19 cellular contexts compared by ENCODE assay signal in the genomic region with DNA sequence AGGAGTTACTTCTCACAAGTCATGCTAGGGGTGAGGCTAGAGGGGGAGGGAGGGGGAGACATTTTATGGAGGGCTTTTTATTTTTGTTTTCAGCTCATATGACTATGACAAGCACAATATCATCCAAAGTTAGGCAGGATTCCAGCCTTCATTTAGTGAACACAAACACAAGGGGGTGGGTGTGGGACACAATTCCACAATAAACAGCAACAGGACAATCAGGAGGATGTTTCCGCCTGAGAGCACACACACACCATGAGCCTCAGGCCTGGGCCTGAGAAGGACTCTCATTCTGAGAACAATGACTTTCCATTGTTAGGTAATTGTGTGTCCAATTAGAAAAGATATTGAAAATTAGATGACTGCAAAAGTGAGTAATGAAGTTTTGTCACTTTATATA.
A peak's percentile ranks its signal among the peaks of the same experiment; 100 is the strongest.
DNase-seq lines count a peak whose midpoint lies in the region; ATAC-seq and TF ChIP-seq lines count a peak whose summit lies in the region.
"Had no signal": no experiment of that assay in that cellular context is flagged by ENCODE, and none has a peak within 500 bp of the region (broad histone marks: within the 10 kb centered on the region; RNA-seq: fewer than 3 reads in every experiment).

No MANE protein-coding gene starts in this region.

- TF ChIP-seq POLR2A in esophagus squamous epithelium (IDR thresholded peaks at IDR 0.05) = no peak

- H3K4me1 Mint-ChIP-seq in activated T-cell treated with anti-CD3 and anti-CD28 coated beads, Interleukin-2, amount 50 U/mL, for 72 hours (ENCODE audit: low read depth) = peaks cover 70% of the 10 kb centered on the region
- peaks cover 47% of the 10 kb centered on the region for H3K4me1 Mint-ChIP-seq in activated T-cell treated with anti-CD3 and anti-CD28 coated beads, Interleukin-2, amount 50 U/mL, for 4 hours (ENCODE audit: low read depth)
- peaks cover 23% of the 10 kb centered on the region for H3K4me1 Mint-ChIP-seq in stimulated activated memory B cell treated with anti-CD40 and anti-IgM and Interleukin-4, amounts not matched to agents 10 μg/mL and 1 μg/mL and 100 μg/mL, for 72 hours

- H3K4me3 ChIP-seq in dorsolateral prefrontal cortex (no peak overlapping the region), esophagus squamous epithelium (no peak overlapping the region)
- H3K4me3 ChIP-seq: breast epithelium, lung had no signal

- no peak for ATAC-seq in activated T-cell treated with anti-CD3 and anti-CD28 coated beads, Interleukin-2, amount 50 U/mL, for 72 hours (replicated peaks in 1 of 2)
- no peak for ATAC-seq in activated T-cell treated with anti-CD3 and anti-CD28 coated beads, Interleukin-2, amount 50 U/mL, for 4 hours
- no peak for ATAC-seq in stimulated activated memory B cell treated with anti-CD40 and anti-IgM and Interleukin-4, amounts not matched to agents 10 μg/mL and 1 μg/mL and 100 μg/mL, for 72 hours
- ATAC-seq: foreskin keratinocyte had no signal

- no peak for TF ChIP-seq CTCF in dorsolateral prefrontal cortex (IDR thresholded peaks at IDR 0.05 in 54 of 56, conservative IDR thresholded peaks at IDR 0.05 in 2 of 56; ENCODE audit: low read depth in 1 of 56, partially characterized antibody in 56 of 56)
- no peak for TF ChIP-seq CTCF in esophagus squamous epithelium (IDR thresholded peaks at IDR 0.05)

- no peaks in the 10 kb centered on the region for H3K27me3 Mint-ChIP-seq in activated T-cell treated with anti-CD3 and anti-CD28 coated beads, Interleukin-2, amount 50 U/mL, for 72 hours (ENCODE audit: low read depth)
- no peaks in the 10 kb centered on the region for H3K27me3 Mint-ChIP-seq in activated T-cell treated with anti-CD3 and anti-CD28 coated beads, Interleukin-2, amount 50 U/mL, for 4 hours (ENCODE audit: low read depth)
- no peaks in the 10 kb centered on the region for H3K27me3 Mint-ChIP-seq in stimulated activated memory B cell treated with anti-CD40 and anti-IgM and Interleukin-4, amounts not matched to agents 10 μg/mL and 1 μg/mL and 100 μg/mL, for 72 hours
- H3K27me3 Mint-ChIP-seq: activated CD4-positive, alpha-beta T cell treated with anti-CD3 and anti-CD28 coated beads, Interleukin-2, amount 10 ng/mL, durations not matched to agents 7 days and 5 days; type B pancreatic cell had no signal

- peak overlapping the region in 37 of 59 donors; percentile 2 to 68 (median 39) for H3K27ac ChIP-seq in dorsolateral prefrontal cortex
- H3K27ac ChIP-seq in esophagus squamous epithelium = no peak overlapping the region
- H3K27ac ChIP-seq: breast epithelium, foreskin keratinocyte had no signal

- H3K27me3 ChIP-seq in dorsolateral prefrontal cortex (no peaks in the 10 kb centered on the region), esophagus squamous epithelium (no peaks in the 10 kb centered on the region)
- H3K27me3 ChIP-seq: breast epithelium, foreskin keratinocyte had no signal

- DNase-seq in activated T-cell treated with anti-CD3 and anti-CD28 coated beads, Interleukin-2, amount 50 U/mL, for 72 hours = no peak
- no peak for DNase-seq in activated T-cell treated with anti-CD3 and anti-CD28 coated beads, Interleukin-2, amount 50 U/mL, for 4 hours
- DNase-seq in NCI-H748 treated with DMSO at 0.1 percent for 48 hours (lab: John Stamatoyannopoulos, UW) (peak; percentile 85), dorsolateral prefrontal cortex (no peak), NCI-H2227 (lab: John Stamatoyannopoulos, UW; ENCODE audit: unreplicated experiment) (no peak), DMS 273 treated with DMSO at 0.1 percent for 48 hours (lab: John Stamatoyannopoulos, UW) (no peak), esophagus squamous epithelium (lab: John Stamatoyannopoulos, UW) (no peak)
- DNase-seq: activated CD4-positive, alpha-beta T cell treated with anti-CD3 and anti-CD28 coated beads, Interleukin-2, amount 10 ng/mL, durations not matched to agents 7 days and 5 days; activated gamma-delta T cell; DMS79 treated with DMSO at 0.1 percent for 48 hours; endodermal cell; foreskin keratinocyte; MM.1S; SHP77 treated with DMSO at 0.1 percent for 48 hours; stimulated activated CD4-positive, alpha-beta T cell treated with anti-CD3 and anti-CD28 coated beads, Interleukin-4, amount 100 ng/mL, for 1 hour had no signal

- H3K9me3 Mint-ChIP-seq in activated T-cell treated with anti-CD3 and anti-CD28 coated beads, Interleukin-2, amount 50 U/mL, for 72 hours = no peaks in the 10 kb centered on the region
- no peaks in the 10 kb centered on the region for H3K9me3 Mint-ChIP-seq in activated T-cell treated with anti-CD3 and anti-CD28 coated beads, Interleukin-2, amount 50 U/mL, for 4 hours
- H3K9me3 Mint-ChIP-seq in stimulated activated memory B cell treated with anti-CD40 and anti-IgM and Interleukin-4, amounts not matched to agents 10 μg/mL and 1 μg/mL and 100 μg/mL, for 72 hours = no peaks in the 10 kb centered on the region
- H3K9me3 Mint-ChIP-seq: activated CD4-positive, alpha-beta T cell treated with anti-CD3 and anti-CD28 coated beads, Interleukin-2, amount 10 ng/mL, durations not matched to agents 7 days and 5 days; endodermal cell; type B pancreatic cell had no signal

- peaks cover 0 to 16% (median 5%) of the 10 kb centered on the region in 3 donors for H3K4me1 ChIP-seq in esophagus squamous epithelium
- H3K4me1 ChIP-seq: breast epithelium had no signal

- H3K36me3 Mint-ChIP-seq in activated T-cell treated with anti-CD3 and anti-CD28 coated beads, Interleukin-2, amount 50 U/mL, for 72 hours (ENCODE audit: insufficient read depth in 2 of 2) = peaks cover 4 to 26% of the 10 kb centered on the region in 2 donors
- H3K36me3 Mint-ChIP-seq in activated T-cell treated with anti-CD3 and anti-CD28 coated beads, Interleukin-2, amount 50 U/mL, for 4 hours (ENCODE audit: insufficient read depth) = peaks cover 42% of the 10 kb centered on the region
- H3K36me3 Mint-ChIP-seq in stimulated activated memory B cell treated with anti-CD40 and anti-IgM and Interleukin-4, amounts not matched to agents 10 μg/mL and 1 μg/mL and 100 μg/mL, for 72 hours = peaks cover 74% of the 10 kb centered on the region

- H3K27ac Mint-ChIP-seq in activated T-cell treated with anti-CD3 and anti-CD28 coated beads, Interleukin-2, amount 50 U/mL, for 72 hours = peak overlapping the region; percentile 87
- peak overlapping the region; percentile 48 for H3K27ac Mint-ChIP-seq in stimulated activated memory B cell treated with anti-CD40 and anti-IgM and Interleukin-4, amounts not matched to agents 10 μg/mL and 1 μg/mL and 100 μg/mL, for 72 hours
- H3K27ac Mint-ChIP-seq: endodermal cell, type B pancreatic cell had no signal

- peaks cover 0 to 29% (median 0%) of the 10 kb centered on the region in 3 donors for H3K36me3 ChIP-seq in esophagus squamous epithelium
- H3K36me3 ChIP-seq: breast epithelium had no signal

- no peaks in the 10 kb centered on the region for H3K9me3 ChIP-seq in esophagus squamous epithelium
- H3K9me3 ChIP-seq: breast epithelium had no signal

- intact Hi-C loops in dorsolateral prefrontal cortex (cut with DNase I) (no loop called here), esophagus squamous epithelium (cut with DNase I) (no loop called here)

- peak overlapping the region in 1 of 2 donors; percentile 4 for H3K4me3 Mint-ChIP-seq in activated T-cell treated with anti-CD3 and anti-CD28 coated beads, Interleukin-2, amount 50 U/mL, for 72 hours
- no peak overlapping the region for H3K4me3 Mint-ChIP-seq in activated T-cell treated with anti-CD3 and anti-CD28 coated beads, Interleukin-2, amount 50 U/mL, for 4 hours
- H3K4me3 Mint-ChIP-seq in stimulated activated memory B cell treated with anti-CD40 and anti-IgM and Interleukin-4, amounts not matched to agents 10 μg/mL and 1 μg/mL and 100 μg/mL, for 72 hours = no peak overlapping the region
- H3K4me3 Mint-ChIP-seq: activated CD4-positive, alpha-beta T cell treated with anti-CD3 and anti-CD28 coated beads, Interleukin-2, amount 10 ng/mL, durations not matched to agents 7 days and 5 days; endodermal cell; type B pancreatic cell had no signal

- WGBS in esophagus squamous epithelium, 2 donors = 92 to 93% methylated on average over 1 of the region's 1 CpG

Comparison
In these comparisons a context has a peak if more than half of its experiments do, and no peak if none do; other contexts are left out.
1. H3K27ac ChIP-seq: peak in dorsolateral prefrontal cortex (37 of 59); none in esophagus squamous epithelium (0 of 4).